Comparison of ENCODE assay signal across 8 cellular contexts in the genomic region with DNA sequence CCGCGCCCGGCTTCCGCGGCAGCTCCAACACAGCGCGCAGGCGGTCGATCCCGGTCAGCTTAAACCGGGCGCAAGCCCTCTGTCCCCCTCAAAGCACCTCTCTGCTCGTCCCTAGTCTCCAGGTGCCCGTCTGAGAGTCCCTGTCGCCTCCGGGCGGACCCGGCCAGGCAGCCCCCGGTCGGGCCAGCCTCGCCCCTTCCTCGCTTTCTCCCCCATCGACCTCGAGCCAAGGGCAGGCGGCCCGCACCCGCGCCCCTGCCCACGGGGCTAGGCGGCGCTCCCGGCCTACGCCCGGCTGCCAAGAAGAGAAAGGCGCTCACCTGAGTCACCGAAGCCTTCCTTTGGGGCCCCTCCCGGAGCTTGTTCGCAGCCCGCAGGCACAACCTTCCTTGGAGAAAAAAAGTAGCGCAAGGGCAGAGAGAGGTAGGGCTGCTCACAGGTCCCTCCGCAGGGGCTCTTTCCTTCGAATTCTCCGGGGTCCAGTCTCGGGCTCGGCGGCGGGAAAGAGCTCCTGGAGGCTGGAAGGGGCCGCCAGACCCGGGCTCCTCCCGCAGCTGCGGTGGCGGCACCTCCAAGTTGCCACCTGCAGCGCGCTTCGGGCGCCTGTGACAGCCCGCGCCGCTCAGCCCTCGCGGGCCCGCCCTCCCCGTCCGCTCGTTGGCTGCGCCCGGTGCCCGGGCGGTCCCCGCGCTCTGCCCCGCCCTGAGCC.
DNase-seq lines count a peak whose midpoint lies in the region; ATAC-seq and TF ChIP-seq lines count a peak whose summit lies in the region.

No MANE protein-coding gene starts in this region.

- H3K36me3 Mint-ChIP-seq in activated CD4-positive, alpha-beta T cell treated with anti-CD3 and anti-CD28 coated beads, Interleukin-2, amount 10 ng/mL, durations not matched to agents 24 days and 14 days (ENCODE audit: low read depth) = no peaks in the 10 kb centered on the region
- no peaks in the 10 kb centered on the region for H3K36me3 Mint-ChIP-seq in Calu3 (ENCODE audit: insufficient read depth, unreplicated experiment)

- H3K4me1 ChIP-seq in smooth muscle cell (ENCODE audit: low read depth) = peaks cover 5% of the 10 kb centered on the region

- H3F3A ChIP-seq in smooth muscle cell (ENCODE audit: low read depth) = no peaks in the 10 kb centered on the region

- peak; percentile 61 for ATAC-seq in HG03108 (IDR thresholded peaks at IDR 0.05; ENCODE audit: unreplicated experiment)

- no TSS peak for BruUV-seq in Calu3 (replicated peaks; lab: Mats Ljungman, UMichigan)

- H3K36me3 ChIP-seq in kidney epithelial cell (ENCODE audit: control insufficient read depth, insufficient read depth, low read length) (no peaks in the 10 kb centered on the region), smooth muscle cell (ENCODE audit: low read depth) (no peaks in the 10 kb centered on the region)

- H3K4me3 ChIP-seq in kidney epithelial cell (ENCODE audit: low read depth, low read length) (peak overlapping the region; percentile 51), smooth muscle cell (peak overlapping the region; percentile 73)

- peak overlapping the region; percentile 78 for H3K4me3 Mint-ChIP-seq in activated CD4-positive, alpha-beta T cell treated with anti-CD3 and anti-CD28 coated beads, Interleukin-2, amount 10 ng/mL, durations not matched to agents 24 days and 14 days
- no peak overlapping the region for H3K4me3 Mint-ChIP-seq in Calu3 (ENCODE audit: low read depth, unreplicated experiment)

- H3K4me1 Mint-ChIP-seq in activated CD4-positive, alpha-beta T cell treated with anti-CD3 and anti-CD28 coated beads, Interleukin-2, amount 10 ng/mL, durations not matched to agents 24 days and 14 days = peaks cover 3% of the 10 kb centered on the region
- no peaks in the 10 kb centered on the region for H3K4me1 Mint-ChIP-seq in Calu3 (ENCODE audit: low read depth, unreplicated experiment)

- H2AFZ ChIP-seq in smooth muscle cell (ENCODE audit: low read depth) = peak overlapping the region; percentile 84

- DNase-seq in activated CD4-positive, alpha-beta T cell treated with anti-CD3 and anti-CD28 coated beads, Interleukin-2, amount 10 ng/mL, durations not matched to agents 24 days and 14 days = peak; percentile 82
- DNase-seq in activated CD4-positive, alpha-beta T cell treated with anti-CD3 and anti-CD28 coated beads, Interleukin-2, amount 50 U/mL, for 4 hours = no peak
- DNase-seq in NOMO-1 treated with DMSO at 0.1 percent for 48 hours (lab: John Stamatoyannopoulos, UW; ENCODE audit: unreplicated experiment) (peak; percentile 39), cerebellum (ENCODE audit: low spot score) (peak; percentile 94), kidney epithelial cell (ENCODE audit: low read depth) (no peak), smooth muscle cell (lab: John Stamatoyannopoulos, UW; ENCODE audit: unreplicated experiment) (peak; percentile 12), Calu3 (no peak)

- peak overlapping the region; percentile 98 for H3K4me2 ChIP-seq in smooth muscle cell

- H3K27ac Mint-ChIP-seq in activated CD4-positive, alpha-beta T cell treated with anti-CD3 and anti-CD28 coated beads, Interleukin-2, amount 10 ng/mL, durations not matched to agents 24 days and 14 days = no peak overlapping the region
- H3K27ac Mint-ChIP-seq in Calu3 (ENCODE audit: unreplicated experiment) = no peak overlapping the region

- no peak for TF ChIP-seq CTCF in kidney epithelial cell (IDR thresholded peaks at IDR 0.05; ENCODE audit: insufficient read depth, low read length, poor library complexity, severe bottlenecking)
- no peak for TF ChIP-seq CTCF in smooth muscle cell (IDR thresholded peaks at IDR 0.05; ENCODE audit: borderline replicate concordance, insufficient read depth, poor library complexity, severe bottlenecking)
- TF ChIP-seq CTCF in Calu3 (IDR thresholded peaks at IDR 0.05; ENCODE audit: unreplicated experiment) = no peak

- intact Hi-C loops in activated CD4-positive, alpha-beta T cell treated with anti-CD3 and anti-CD28 coated beads, Interleukin-2, amount 10 ng/mL, durations not matched to agents 24 days and 14 days (cut with micrococcal nuclease) = loop anchor here (5.0 kb wide), 1 partner anchor 88 kb away; a partner anchor contains a TSS
- intact Hi-C loops in Calu3 (cut with micrococcal nuclease; ENCODE audit: unreplicated experiment) = no loop called here

- H3K9me3 Mint-ChIP-seq in activated CD4-positive, alpha-beta T cell treated with anti-CD3 and anti-CD28 coated beads, Interleukin-2, amount 10 ng/mL, durations not matched to agents 24 days and 14 days = no peaks in the 10 kb centered on the region
- H3K9me3 Mint-ChIP-seq in Calu3 (ENCODE audit: low read depth, unreplicated experiment) = peaks cover 4% of the 10 kb centered on the region

- CTCF ChIA-PET in Calu3 (lab: Charles Lee) = no interaction called here

- peak overlapping the region; percentile 33 for H3K27ac ChIP-seq in smooth muscle cell (ENCODE audit: low read depth)

- 1% methylated on average over 57 of the region's 72 CpGs for WGBS in smooth muscle cell (ENCODE audit: low lambda C conversion rate)

- H3K9ac ChIP-seq in smooth muscle cell (ENCODE audit: low read depth) = peak overlapping the region; percentile 16

- no peaks in the 10 kb centered on the region for H3K9me3 ChIP-seq in smooth muscle cell (replicated peaks; ENCODE audit: low read depth)

- no peaks in the 10 kb centered on the region for H3K79me2 ChIP-seq in smooth muscle cell (ENCODE audit: low read depth)

- peaks cover 7% of the 10 kb centered on the region for H3K27me3 ChIP-seq in kidney epithelial cell (ENCODE audit: control insufficient read depth, insufficient read depth, low read length)
- peaks cover 67% of the 10 kb centered on the region for H3K27me3 ChIP-seq in smooth muscle cell (ENCODE audit: low read depth)

- no peaks in the 10 kb centered on the region for H4K20me1 ChIP-seq in smooth muscle cell (ENCODE audit: low read depth)

- peaks cover 29% of the 10 kb centered on the region for H3K27me3 Mint-ChIP-seq in activated CD4-positive, alpha-beta T cell treated with anti-CD3 and anti-CD28 coated beads, Interleukin-2, amount 10 ng/mL, durations not matched to agents 24 days and 14 days
- no peaks in the 10 kb centered on the region for H3K27me3 Mint-ChIP-seq in Calu3 (ENCODE audit: unreplicated experiment)

Comparison
In these comparisons a context has a peak if more than half of its experiments do, and no peak if none do; other contexts are left out.
1. DNase-seq: peak in activated CD4-positive, alpha-beta T cell treated with anti-CD3 and anti-CD28 coated beads, Interleukin-2, amount 10 ng/mL, durations not matched to agents 24 days and 14 days (single experiment), NOMO-1 treated with DMSO at 0.1 percent for 48 hours (single experiment), cerebellum (single experiment) and smooth muscle cell (single experiment); none in activated CD4-positive, alpha-beta T cell treated with anti-CD3 and anti-CD28 coated beads, Interleukin-2, amount 50 U/mL, for 4 hours (0 of 2), kidney epithelial cell (single experiment) and Calu3 (single experiment).